ENCODE assay signal across 17 cellular contexts in genomic region chr16:20850981-20851380, GRCh38. TPM values are rescaled to one million over a fixed set of nuclear protein-coding genes. Genes with fewer than 3 reads are reported as not detected.
DNase-seq lines count a peak whose midpoint lies in the region; ATAC-seq, FAIRE-seq and TF ChIP-seq lines count a peak whose summit lies in the region.
"Had no signal": no experiment of that assay in that cellular context is flagged by ENCODE, and none has a peak within 500 bp of the region (broad histone marks: within the 10 kb centered on the region; RNA-seq: fewer than 3 reads in every experiment).

No MANE protein-coding gene starts in this region.

- no peak overlapping the region for H3K4me3 ChIP-seq in choroid plexus epithelial cell (ENCODE audit: low read depth, low read length)
- no peak overlapping the region for H3K4me3 ChIP-seq in keratinocyte (ENCODE audit: control insufficient read depth in 2 of 3, extremely low read depth in 1 of 3, insufficient read depth in 2 of 3, low read depth in 1 of 3, low read length in 3 of 3)
- H3K4me3 ChIP-seq in smooth muscle cell, result no peak overlapping the region
- no peak overlapping the region for H3K4me3 ChIP-seq in ovary
- H3K4me3 ChIP-seq: HAP-1 had no signal

- no peak for ATAC-seq in GM19467 (IDR thresholded peaks at IDR 0.05; ENCODE audit: unreplicated experiment)

- no peaks in the 10 kb centered on the region for H3K9me1 ChIP-seq in keratinocyte (ENCODE audit: control insufficient read depth, extremely low read depth, insufficient read depth, low read length)

- peaks cover 64% of the 10 kb centered on the region for H3K4me1 Mint-ChIP-seq in HFFc6 (ENCODE audit: low read depth)
- H3K4me1 Mint-ChIP-seq in Calu3 (ENCODE audit: low read depth, unreplicated experiment), result peaks cover 16% of the 10 kb centered on the region

- H3K9ac ChIP-seq in keratinocyte (ENCODE audit: control insufficient read depth, extremely low read depth, insufficient read depth, low read length), result peak overlapping the region; percentile 13
- H3K9ac ChIP-seq in smooth muscle cell (ENCODE audit: low read depth), result peak overlapping the region; percentile 18

- H3K4me1 ChIP-seq in keratinocyte (ENCODE audit: control insufficient read depth, extremely low read depth, insufficient read depth, low read length) (peaks cover 33% of the 10 kb centered on the region), smooth muscle cell (ENCODE audit: low read depth) (peaks cover 10% of the 10 kb centered on the region), ovary (ENCODE audit: insufficient read depth) (peaks cover 6% of the 10 kb centered on the region)
- H3K4me1 ChIP-seq: HAP-1 had no signal

- TF ChIP-seq CTCF in HFFc6 (IDR thresholded peaks at IDR 0.05), result no peak
- no peak for TF ChIP-seq CTCF in choroid plexus epithelial cell (conservative IDR thresholded peaks at IDR 0.05; ENCODE audit: low read depth, low read length)
- no peak for TF ChIP-seq CTCF in keratinocyte (optimal IDR thresholded peaks at IDR 0.05 in 1 of 3, IDR thresholded peaks at IDR 0.05 in 1 of 3, conservative IDR thresholded peaks at IDR 0.05 in 1 of 3; ENCODE audit: extremely low read depth in 1 of 3, insufficient read depth in 2 of 3, low read length in 3 of 3)
- no peak for TF ChIP-seq CTCF in smooth muscle cell (IDR thresholded peaks at IDR 0.05; ENCODE audit: borderline replicate concordance, insufficient read depth, poor library complexity, severe bottlenecking)
- no peak for TF ChIP-seq CTCF in Calu3 (IDR thresholded peaks at IDR 0.05; ENCODE audit: unreplicated experiment)
- no peak for TF ChIP-seq CTCF in ovary (IDR thresholded peaks at IDR 0.05)

- no peak for FAIRE-seq in keratinocyte (lab: Jason Lieb, UNC)
- FAIRE-seq: GM12891 had no signal

- CTCF ChIA-PET in Calu3 (lab: Charles Lee), result interaction anchor here (0.5 to 2.5 kb wide), 12 partner anchors 15 to 411 kb away, joined by 3 to 10 read pairs (median 4); partner anchors contain the start of genes DCUN1D3, ERI2 and REXO5

- H3K36me3 Mint-ChIP-seq in HFFc6 (ENCODE audit: low read depth) (peaks cover 24% of the 10 kb centered on the region), Calu3 (ENCODE audit: insufficient read depth, unreplicated experiment) (peaks cover 10% of the 10 kb centered on the region)

- WGBS in smooth muscle cell (ENCODE audit: low lambda C conversion rate), result 73% methylated on average over 3 of the region's 3 CpGs
- 54 to 64% (median 59%) methylated on average over 3 of the region's 3 CpGs for WGBS in ovary, 3 donors

- no peak for TF ChIP-seq EP300 in ovary (IDR thresholded peaks at IDR 0.05)

- no peak for TF ChIP-seq POLR2A in ovary (IDR thresholded peaks at IDR 0.05)

- H3K9me3 Mint-ChIP-seq in HFFc6, result no peaks in the 10 kb centered on the region
- no peaks in the 10 kb centered on the region for H3K9me3 Mint-ChIP-seq in Calu3 (ENCODE audit: low read depth, unreplicated experiment)
- H3K9me3 Mint-ChIP-seq: endodermal cell had no signal

- intact Hi-C loops in Calu3 (cut with micrococcal nuclease; ENCODE audit: unreplicated experiment) (loop anchor here (1.0 to 10.0 kb wide), 6 partner anchors 54 to 306 kb away; partner anchors contain the start of gene LDAF1), ovary (cut with DNase I) (loop anchor here in 3 of 4 donors (5.0 kb wide), 4 partner anchors 51 to 634 kb away; partner anchors contain the start of genes DCUN1D3 (in 2 of the 3) and LYRM1 (in 2 of the 3))

- no peak overlapping the region for H3K4me2 ChIP-seq in keratinocyte (ENCODE audit: control insufficient read depth, extremely low read depth, insufficient read depth, low read depth, low read length)
- peak overlapping the region; percentile 76 for H3K4me2 ChIP-seq in smooth muscle cell

- peaks cover 19% of the 10 kb centered on the region for H3F3A ChIP-seq in smooth muscle cell (ENCODE audit: low read depth)

- H3K27me3 ChIP-seq in keratinocyte (ENCODE audit: control insufficient read depth, extremely low read depth, insufficient read depth, low read length) (no peaks in the 10 kb centered on the region), smooth muscle cell (ENCODE audit: low read depth) (no peaks in the 10 kb centered on the region), ovary (no peaks in the 10 kb centered on the region)

- H2AFZ ChIP-seq in keratinocyte (ENCODE audit: control insufficient read depth, low read length), result no peak overlapping the region
- H2AFZ ChIP-seq in smooth muscle cell (ENCODE audit: low read depth), result no peak overlapping the region

- BruUV-seq in Calu3 (replicated peaks; lab: Mats Ljungman, UMichigan), result no TSS peak

- H4K20me1 ChIP-seq in keratinocyte (ENCODE audit: control insufficient read depth, extremely low read depth, insufficient read depth, low read length) (no peaks in the 10 kb centered on the region), smooth muscle cell (ENCODE audit: low read depth) (peaks cover 3% of the 10 kb centered on the region)

- no peak overlapping the region for H3K4me3 Mint-ChIP-seq in HFFc6
- no peak overlapping the region for H3K4me3 Mint-ChIP-seq in Calu3 (ENCODE audit: low read depth, unreplicated experiment)
- H3K4me3 Mint-ChIP-seq: B cell, endodermal cell had no signal

- H3K27ac ChIP-seq in keratinocyte (ENCODE audit: control insufficient read depth, insufficient read depth, low read length), result peak overlapping the region; percentile 39
- peak overlapping the region; percentile 67 for H3K27ac ChIP-seq in smooth muscle cell (ENCODE audit: low read depth)
- no peak overlapping the region for H3K27ac ChIP-seq in ovary

- H3K36me3 ChIP-seq in keratinocyte (ENCODE audit: control insufficient read depth in 2 of 2, extremely low read depth in 1 of 2, insufficient read depth in 2 of 2, low read length in 2 of 2) (peaks cover 5 to 7% of the 10 kb centered on the region in 2 experiments), smooth muscle cell (ENCODE audit: low read depth) (peaks cover 5% of the 10 kb centered on the region), ovary (no peaks in the 10 kb centered on the region)

- dilution Hi-C loops in keratinocyte (cut with MboI; ENCODE audit: extremely low pct_ligation_motif_present, low sequenced_read_pairs), result no loop called here

- H3K9me3 ChIP-seq in keratinocyte (ENCODE audit: control insufficient read depth, low read depth, low read length) (no peaks in the 10 kb centered on the region), smooth muscle cell (replicated peaks; ENCODE audit: low read depth) (no peaks in the 10 kb centered on the region), ovary (no peaks in the 10 kb centered on the region)
- H3K9me3 ChIP-seq: HAP-1 had no signal

- H3K27ac Mint-ChIP-seq in HFFc6, result peak overlapping the region; percentile 81; the same call in 1 of the 2 replicates
- no peak overlapping the region for H3K27ac Mint-ChIP-seq in Calu3 (ENCODE audit: unreplicated experiment)
- H3K27ac Mint-ChIP-seq: B cell, endodermal cell had no signal

- H3K79me2 ChIP-seq in keratinocyte (ENCODE audit: control insufficient read depth, insufficient read depth, low read length) (no peaks in the 10 kb centered on the region), smooth muscle cell (ENCODE audit: low read depth) (no peaks in the 10 kb centered on the region)

- H3K27me3 Mint-ChIP-seq in HFFc6 (ENCODE audit: insufficient read depth) (peaks cover 2% of the 10 kb centered on the region; the same call in 1 of the 2 replicates), Calu3 (ENCODE audit: unreplicated experiment) (no peaks in the 10 kb centered on the region)
- H3K27me3 Mint-ChIP-seq: B cell had no signal

- DNase-seq in HFFc6 (no peak), choroid plexus epithelial cell (ENCODE audit: low read depth) (peak; percentile 54), keratinocyte (ENCODE audit: low read depth, low spot score) (no peak), smooth muscle cell (lab: John Stamatoyannopoulos, UW; ENCODE audit: unreplicated experiment) (no peak), Calu3 (no peak), hippocampal formation (lab: John Stamatoyannopoulos, UW) (no peak), ovary (no peak)
- DNase-seq: activated CD4-positive, CD25-positive, alpha-beta regulatory T cell; activated T-cell treated with anti-CD3 and anti-CD28 coated beads, Interleukin-2, amount 50 U/mL, for 1 hour; DND-41; endodermal cell; NCI-H1105; stimulated activated CD4-positive, alpha-beta T cell treated with anti-CD3 and anti-CD28 coated beads, Interleukin-12 subunit alpha, Interleukin-12 subunit beta, amount 100 ng/mL, for 4 hours had no signal

RNA-seq across cellular contexts. Expression of gene REXO5, which starts 44.7 kb away (rescaled TPM):
- total RNA-seq in HFFc6 (2021; fragmentation: NEBNext Ultra II Directional; extraction: Animal tissue kit (Norgen Biotek cat#: 25700)), result 10 to 100 TPM in 3 of 6 experiments, 1 to 10 TPM in 3; 4.9 to 12.2 (median 9.6) TPM
- polyA plus RNA-seq in keratinocyte (1.3 to 2.6 TPM (median 1.8 TPM) in 3 replicates), smooth muscle cell (3.2 and 4.6 TPM in 2 replicates), ovary (1 to 10 TPM; 4.0 to 4.8 TPM)
- 2.0 TPM for polyA plus RNA-seq in keratinocyte (2011; ENCODE audit: low read depth)
- 0.96 and 1.4 TPM in 2 replicates for polyA plus RNA-seq in keratinocyte (2011; cell fraction: cytosol; rRNA removed)
- 3.8 and 4.3 TPM in 2 replicates for polyA plus RNA-seq in keratinocyte (2011; cell fraction: nucleus; rRNA removed)
- 1.5 and 1.8 TPM in 2 replicates for polyA plus RNA-seq in keratinocyte (2012; ENCODE audit: low replicate concordance)
- polyA minus RNA-seq in keratinocyte, result 1.3 to 2.1 TPM (median 1.5 TPM) in 3 replicates
- 3.1 TPM for polyA minus RNA-seq in keratinocyte (2011; cell fraction: cytosol; rRNA and poly(A)+ RNA removed)
- polyA minus RNA-seq in keratinocyte (2011; cell fraction: nucleus; rRNA and poly(A)+ RNA removed), result 1.7 and 3.8 TPM in 2 replicates
- total RNA-seq in smooth muscle cell (1.9 and 8.6 TPM in 2 replicates), Calu3 (2022) (10.1 and 10.4 TPM in 2 replicates), ovary (1 to 10 TPM in 6 of 7 donors, under 1 TPM in 1; 0.73 to 7.6 (median 2.4) TPM)

RNA-seq across cellular contexts. Expression of gene ERI2, which starts 44.7 kb away (rescaled TPM):
- total RNA-seq in HFFc6 (2021; fragmentation: NEBNext Ultra II Directional; extraction: Animal tissue kit (Norgen Biotek cat#: 25700)), result 10 to 100 TPM; 10.6 to 16.1 (median 13.1) TPM
- polyA plus RNA-seq in keratinocyte (15.2 to 35.3 TPM (median 19.5 TPM) in 3 replicates), smooth muscle cell (7.5 and 7.6 TPM in 2 replicates), ovary (1 to 10 TPM; 4.1 to 6.7 TPM)
- 16.9 TPM for polyA plus RNA-seq in keratinocyte (2011; ENCODE audit: low read depth)
- polyA plus RNA-seq in keratinocyte (2011; cell fraction: cytosol; rRNA removed), result 8.5 and 15.5 TPM in 2 replicates
- polyA plus RNA-seq in keratinocyte (2011; cell fraction: nucleus; rRNA removed), result 11.2 and 18.7 TPM in 2 replicates
- polyA plus RNA-seq in keratinocyte (2012; ENCODE audit: low replicate concordance), result 10.6 and 11.2 TPM in 2 replicates
- polyA minus RNA-seq in keratinocyte, result 2.0 to 10.3 TPM (median 6.2 TPM) in 3 replicates
- polyA minus RNA-seq in keratinocyte (2011; cell fraction: cytosol; rRNA and poly(A)+ RNA removed), result 5.6 TPM
- 4.7 and 10.2 TPM in 2 replicates for polyA minus RNA-seq in keratinocyte (2011; cell fraction: nucleus; rRNA and poly(A)+ RNA removed)
- total RNA-seq in smooth muscle cell (12.9 and 14.8 TPM in 2 replicates), Calu3 (2022) (28.7 and 32.6 TPM in 2 replicates), ovary (10 to 100 TPM in 1 of 7 donors, 1 to 10 TPM in 6; 3.6 to 10.3 (median 6.4) TPM)

RNA-seq across cellular contexts. Expression of gene DCUN1D3, which starts 49.2 kb away (rescaled TPM):
- 10 to 100 TPM; 29.2 to 41.0 (median 32.1) TPM for total RNA-seq in HFFc6 (2021; fragmentation: NEBNext Ultra II Directional; extraction: Animal tissue kit (Norgen Biotek cat#: 25700))
- 8.0 to 10.0 TPM (median 9.4 TPM) in 3 replicates for polyA plus RNA-seq in keratinocyte
- polyA plus RNA-seq in keratinocyte (2011; ENCODE audit: low read depth), result 14.8 TPM
- 7.1 and 9.8 TPM in 2 replicates for polyA plus RNA-seq in keratinocyte (2011; cell fraction: cytosol; rRNA removed)
- 12.2 and 15.4 TPM in 2 replicates for polyA plus RNA-seq in keratinocyte (2011; cell fraction: nucleus; rRNA removed)
- polyA plus RNA-seq in keratinocyte (2012; ENCODE audit: low replicate concordance), result 11.5 and 28.0 TPM in 2 replicates
- 18.5 to 29.4 TPM (median 27.1 TPM) in 3 replicates for polyA minus RNA-seq in keratinocyte
- 14.8 TPM for polyA minus RNA-seq in keratinocyte (2011; cell fraction: cytosol; rRNA and poly(A)+ RNA removed)
- 13.1 and 21.9 TPM in 2 replicates for polyA minus RNA-seq in keratinocyte (2011; cell fraction: nucleus; rRNA and poly(A)+ RNA removed)
- total RNA-seq in smooth muscle cell, result 36.3 and 37.8 TPM in 2 replicates
- polyA plus RNA-seq in smooth muscle cell, result 12.6 and 13.5 TPM in 2 replicates
- total RNA-seq in Calu3 (2022), result 17.0 and 21.0 TPM in 2 replicates
- total RNA-seq in ovary, result 10 to 100 TPM in 6 of 7 donors, 1 to 10 TPM in 1; 7.3 to 18.2 (median 14.7) TPM
- polyA plus RNA-seq in ovary, result 1 to 10 TPM; 2.6 to 7.7 TPM

RNA-seq across cellular contexts. Expression of gene LYRM1, which starts 49.6 kb away (rescaled TPM):
- total RNA-seq in HFFc6 (2021; fragmentation: NEBNext Ultra II Directional; extraction: Animal tissue kit (Norgen Biotek cat#: 25700)), result 10 to 100 TPM; 22.2 to 28.4 (median 25.8) TPM
- 13.1 to 27.1 TPM (median 21.7 TPM) in 3 replicates for polyA plus RNA-seq in keratinocyte
- polyA plus RNA-seq in keratinocyte (2011; ENCODE audit: low read depth), result 13.0 TPM
- polyA plus RNA-seq in keratinocyte (2011; cell fraction: cytosol; rRNA removed), result 19.7 and 28.4 TPM in 2 replicates
- polyA plus RNA-seq in keratinocyte (2011; cell fraction: nucleus; rRNA removed), result 6.4 and 10.7 TPM in 2 replicates
- 22.6 and 25.4 TPM in 2 replicates for polyA plus RNA-seq in keratinocyte (2012; ENCODE audit: low replicate concordance)
- polyA minus RNA-seq in keratinocyte, result 2.3 to 12.0 TPM (median 5.1 TPM) in 3 replicates
- polyA minus RNA-seq in keratinocyte (2011; cell fraction: cytosol; rRNA and poly(A)+ RNA removed), result 16.9 TPM
- 0.85 and 1.8 TPM in 2 replicates for polyA minus RNA-seq in keratinocyte (2011; cell fraction: nucleus; rRNA and poly(A)+ RNA removed)
- 10.2 and 18.6 TPM in 2 replicates for total RNA-seq in smooth muscle cell
- polyA plus RNA-seq in smooth muscle cell, result 11.7 and 15.3 TPM in 2 replicates
- total RNA-seq in Calu3 (2022), result 33.4 and 36.5 TPM in 2 replicates
- total RNA-seq in ovary, result 10 to 100 TPM; 31.6 to 53.4 (median 42.0) TPM
- 10 to 100 TPM; 52.4 to 64.5 TPM for polyA plus RNA-seq in ovary

Comparison
In these comparisons a context has a peak if more than half of its experiments do, and no peak if none do; other contexts are left out.
1. H3K27ac ChIP-seq: peak in keratinocyte (single experiment) and smooth muscle cell (single experiment); none in ovary (0 of 2).